In the genomic region with DNA sequence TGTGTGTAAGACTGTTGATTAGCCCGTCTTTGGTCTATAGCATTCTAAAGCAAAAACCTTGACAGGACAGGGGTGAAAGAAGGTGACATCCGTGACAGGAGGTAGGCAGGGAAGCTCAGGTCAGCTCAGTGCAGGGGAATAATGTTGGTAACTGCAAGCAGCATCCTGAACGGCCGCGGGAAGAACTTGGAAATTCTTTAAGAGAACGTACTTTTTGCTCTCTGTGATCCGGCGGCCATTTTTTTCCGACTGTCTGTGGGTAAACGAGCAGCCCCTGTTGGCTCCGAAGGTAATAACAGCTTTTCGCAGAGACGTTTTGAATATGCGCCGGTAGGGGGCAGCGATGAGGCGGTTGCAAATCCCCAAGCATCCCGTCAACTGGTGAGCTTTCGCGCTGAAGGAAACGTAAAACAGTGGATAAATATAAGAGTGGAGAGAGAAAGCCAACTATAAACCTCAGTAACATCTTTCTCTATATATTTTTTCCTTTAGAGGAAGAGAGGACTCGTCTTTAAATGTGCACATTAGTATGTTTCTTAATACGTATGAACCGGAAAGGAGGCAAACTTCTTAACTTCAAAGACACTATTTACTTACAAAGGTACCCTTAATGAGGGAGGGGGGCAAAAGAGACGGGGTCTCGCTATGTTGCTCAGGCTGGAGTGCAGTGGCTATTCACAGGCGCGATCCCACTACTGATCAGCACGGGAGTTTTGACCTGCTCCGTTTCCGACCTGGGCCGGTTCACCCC, we compare ENCODE assay signal across 8 cellular contexts. TPM values are rescaled to one million over a fixed set of nuclear protein-coding genes. Genes with fewer than 3 reads are reported as not detected.
A peak's percentile ranks its signal among the peaks of the same experiment; 100 is the strongest.
DNase-seq lines count a peak whose midpoint lies in the region; TF ChIP-seq lines count a peak whose summit lies in the region.

No MANE protein-coding gene starts in this region.

- H3K27me3 ChIP-seq in DOHH2 (ENCODE audit: control insufficient read depth, low read length) (no peaks in the 10 kb centered on the region), adipocyte (replicated peaks; ENCODE audit: control insufficient read depth, insufficient read depth, low read length) (no peaks in the 10 kb centered on the region), trophoblast cell (ENCODE audit: insufficient read depth, low read length) (no peaks in the 10 kb centered on the region), tibial nerve (no peaks in the 10 kb centered on the region)

- H3K27ac ChIP-seq in DOHH2 (ENCODE audit: low read depth, low read length): peak overlapping the region; percentile 87
- peak overlapping the region; percentile 100 for H3K27ac ChIP-seq in trophoblast cell (ENCODE audit: low read depth, low read length)
- peak overlapping the region; percentile 90 to 97 (median 96) for H3K27ac ChIP-seq in tibial nerve

- no CpG with 5 or more reads among the region's 32 CpGs for WGBS in trophoblast cell (ENCODE audit: extremely low coverage, insufficient coverage, insufficient read length)
- WGBS in tibial nerve, 2 donors: 1% methylated on average over 25 to 32 of the region's 32 CpGs

- H4K8ac ChIP-seq in trophoblast cell (ENCODE audit: low read depth, low read length): peak overlapping the region; percentile 99

- TF ChIP-seq CTCF in DOHH2 (IDR thresholded peaks at IDR 0.05; ENCODE audit: low read depth, low read length, poor library complexity, severe bottlenecking): peak; percentile 100
- peak; percentile 99 to 100 (median 100) for TF ChIP-seq CTCF in tibial nerve (IDR thresholded peaks at IDR 0.05)

- intact Hi-C loops in cardiac septum (cut with DNase I): loop anchor here (2.0 kb wide), 1 partner anchor 371 kb away; no protein-coding TSS in a partner anchor

- POLR2A ChIA-PET in HEK293T (lab: Yijun Ruan, JAX): interaction anchor here (0.8 to 3.1 kb wide), 27 partner anchors 9 to 450 kb away, joined by 3 to 57 read pairs (median 4); a partner anchor contains a TSS

- peak overlapping the region; percentile 98 for H3K4me3 ChIP-seq in DOHH2 (ENCODE audit: low read length)
- peak overlapping the region; percentile 90 for H3K4me3 ChIP-seq in adipocyte (ENCODE audit: low read length)
- H3K4me3 ChIP-seq in trophoblast cell (ENCODE audit: low read depth, low read length): peak overlapping the region; percentile 72
- H3K4me3 ChIP-seq in tibial nerve: peak overlapping the region; percentile 45 to 92 (median 64)

- no peak overlapping the region for H2BK12ac ChIP-seq in trophoblast cell (ENCODE audit: low read length)

- H3F3A ChIP-seq in DOHH2 (ENCODE audit: control insufficient read depth, insufficient read depth): peaks cover 35% of the 10 kb centered on the region

- H4K91ac ChIP-seq in trophoblast cell (ENCODE audit: low read depth, low read length): peak overlapping the region; percentile 95

- H3K4me1 ChIP-seq in DOHH2 (ENCODE audit: control insufficient read depth, low read length): peaks cover 62% of the 10 kb centered on the region
- H3K4me1 ChIP-seq in adipocyte (ENCODE audit: control insufficient read depth, insufficient read depth, low read length): peaks cover 13% of the 10 kb centered on the region
- H3K4me1 ChIP-seq in trophoblast cell (ENCODE audit: control insufficient read depth in 1 of 2, insufficient read depth in 2 of 2, low read length in 2 of 2): peaks cover 0 to 5% of the 10 kb centered on the region in 2 experiments
- H3K4me1 ChIP-seq in tibial nerve: peaks cover 0 to 35% (median 7%) of the 10 kb centered on the region in 4 donors

- H3K9ac ChIP-seq in adipocyte (ENCODE audit: low read length) (peak overlapping the region; percentile 92), trophoblast cell (ENCODE audit: low read length) (peak overlapping the region; percentile 99)

- peak overlapping the region; percentile 96 for H3K4ac ChIP-seq in trophoblast cell (ENCODE audit: low read depth, low read length)

- no peaks in the 10 kb centered on the region for H3K9me3 ChIP-seq in DOHH2 (ENCODE audit: control insufficient read depth, insufficient read depth, low read length)
- H3K9me3 ChIP-seq in adipocyte (ENCODE audit: control insufficient read depth, low read length): no peaks in the 10 kb centered on the region
- no peaks in the 10 kb centered on the region for H3K9me3 ChIP-seq in trophoblast cell (ENCODE audit: insufficient read depth, low read depth, low read length)
- no peaks in the 10 kb centered on the region for H3K9me3 ChIP-seq in tibial nerve

- H3K18ac ChIP-seq in trophoblast cell (ENCODE audit: low read length): peak overlapping the region; percentile 94

- peak overlapping the region; percentile 99 for H2AFZ ChIP-seq in trophoblast cell (ENCODE audit: insufficient read depth, low read length, poor library complexity)

- H3K4me2 ChIP-seq in DOHH2 (ENCODE audit: low read length) (peak overlapping the region; percentile 86), trophoblast cell (ENCODE audit: low read length) (peak overlapping the region; percentile 89)

- no peak overlapping the region for H3K23ac ChIP-seq in trophoblast cell (ENCODE audit: low read length)

- no peaks in the 10 kb centered on the region for H3K9me2 ChIP-seq in DOHH2 (replicated peaks; ENCODE audit: control insufficient read depth, low read length)

- no peak for TF ChIP-seq EP300 in tibial nerve (IDR thresholded peaks at IDR 0.05)

- H3K36me3 ChIP-seq in DOHH2 (ENCODE audit: control insufficient read depth, low read length) (peaks cover 5% of the 10 kb centered on the region), adipocyte (ENCODE audit: control insufficient read depth, insufficient read depth, low read length, severe bottlenecking) (no peaks in the 10 kb centered on the region), trophoblast cell (ENCODE audit: control insufficient read depth in 1 of 2, insufficient read depth in 2 of 2, low read length in 2 of 2) (no peaks in the 10 kb centered on the region), tibial nerve (no peaks in the 10 kb centered on the region)

- peak overlapping the region; percentile 82 for H2AK5ac ChIP-seq in trophoblast cell (ENCODE audit: low read length)

- TF ChIP-seq POLR2A in tibial nerve (IDR thresholded peaks at IDR 0.05): peak; percentile 41 to 49

- H3K14ac ChIP-seq in trophoblast cell (ENCODE audit: low read length): peak overlapping the region; percentile 99

- DNase-seq in HEK293T (ENCODE audit: extremely low spot score): peak; percentile 56
- DNase-seq in NCI-H1105 treated with DMSO at 0.1 percent for 48 hours (lab: John Stamatoyannopoulos, UW): peak; percentile 83
- peak; percentile 46 for DNase-seq in SKM-1 treated with dmso at 0.1 percent for 144 hours (lab: John Stamatoyannopoulos, UW; ENCODE audit: unreplicated experiment)
- DNase-seq in adipocyte (ENCODE audit: low read depth): peak; percentile 88
- DNase-seq in cardiac septum (ENCODE audit: low spot score): peak; percentile 94
- peak; percentile 76 to 91 for DNase-seq in trophoblast cell
- DNase-seq in tibial nerve (ENCODE audit: low spot score in 2 of 2): peak; percentile 73 to 88

- H3K79me1 ChIP-seq in trophoblast cell (ENCODE audit: low read length): peaks cover 11% of the 10 kb centered on the region

- no peaks in the 10 kb centered on the region for H4K20me1 ChIP-seq in DOHH2 (ENCODE audit: control insufficient read depth, insufficient read depth, low read depth, low read length)

- H2BK120ac ChIP-seq in trophoblast cell (ENCODE audit: insufficient read depth, low read length, poor library complexity): peak overlapping the region; percentile 96

- H4K12ac ChIP-seq in trophoblast cell (ENCODE audit: low read depth, low read length): peak overlapping the region; percentile 97

- H2BK5ac ChIP-seq in trophoblast cell (ENCODE audit: low read depth, low read length, poor library complexity): peak overlapping the region; percentile 100

- H3K79me2 ChIP-seq in DOHH2 (ENCODE audit: control insufficient read depth, low read length) (peaks cover 11% of the 10 kb centered on the region), trophoblast cell (ENCODE audit: control insufficient read depth, insufficient read depth, low read length, poor library complexity) (peaks cover 9% of the 10 kb centered on the region)

- CTCF ChIA-PET in HEK293T (lab: Yijun Ruan, JAX): interaction anchor here (0.5 to 6.0 kb wide), 32 partner anchors 9 to 453 kb away, joined by 3 to 79 read pairs (median 4); a partner anchor contains a TSS

TF ChIP-seq in HEK293T, 16 proteins besides CTCF, POLR2A, EP300 and RAD21:
- peak; percentile 57 for TF ChIP-seq NFRKB (IDR thresholded peaks at IDR 0.05)
- no peak for TF ChIP-seq HDGF (IDR thresholded peaks at IDR 0.05; ENCODE audit: borderline replicate concordance)
TF ChIP-seq in HEK293T: peak in this region for 1.

RNA-seq across cellular contexts. Expression of a gene that starts 9.5 kb away (rescaled TPM):
- 54.0 TPM for total RNA-seq in cardiac septum
- 80.7 and 81.7 TPM in 2 replicates for polyA plus RNA-seq in trophoblast cell (2013)
- total RNA-seq in tibial nerve: 100 to 1,000 TPM; 100 to 215 (median 138) TPM

RNA-seq across cellular contexts. Expression of a gene that starts 30.8 kb away (rescaled TPM):
- 33.2 TPM for total RNA-seq in cardiac septum
- polyA plus RNA-seq in trophoblast cell (2013): 153 and 154 TPM in 2 replicates
- 10 to 100 TPM; 34.7 to 42.0 (median 35.7) TPM for total RNA-seq in tibial nerve

Comparison
In these comparisons a context has a peak if more than half of its experiments do, and no peak if none do; other contexts are left out.
1. Peak in every context shown above with its lines: DNase-seq, H3K4me3 ChIP-seq and H3K27ac ChIP-seq.